13 cellular contexts compared by ENCODE assay signal in genomic region chr5:172721455-172722308, GRCh38. TPM values are rescaled to one million over a fixed set of nuclear protein-coding genes. Genes with fewer than 3 reads are reported as not detected.
DNase-seq lines count a peak whose midpoint lies in the region; TF ChIP-seq lines count a peak whose summit lies in the region.
"Had no signal": no experiment of that assay in that cellular context is flagged by ENCODE, and none has a peak within 500 bp of the region (broad histone marks: within the 10 kb centered on the region; RNA-seq: fewer than 3 reads in every experiment).

No MANE protein-coding gene starts in this region.

- peaks cover 11% of the 10 kb centered on the region for H3K4me1 ChIP-seq in testis

- no peak overlapping the region for H3K27ac Mint-ChIP-seq in glutamatergic neuron (ENCODE audit: unreplicated experiment)
- H3K27ac Mint-ChIP-seq: activated naive CD8-positive, alpha-beta T cell had no signal

- H3K27ac ChIP-seq in SK-N-MC (no peak overlapping the region), layer of hippocampus (ENCODE audit: low read depth, low read length) (peak overlapping the region; percentile 23), testis (peak overlapping the region in 1 of 2 donors; percentile 18)

- H3K4me3 Mint-ChIP-seq in glutamatergic neuron (ENCODE audit: unreplicated experiment): no peak overlapping the region
- H3K4me3 Mint-ChIP-seq: activated naive CD8-positive, alpha-beta T cell had no signal

- 39 to 53% methylated on average over 15 to 17 of the region's 17 CpGs for WGBS in testis, 2 donors

- DNase-seq in SK-N-MC (ENCODE audit: low read depth, low spot score): peak; percentile 67
- DNase-seq in dedifferentiated amniotic fluid mesenchymal stem cell (ENCODE audit: extremely low spot score): peak; percentile 43
- DNase-seq in testis: peak; percentile 30
- no peak for DNase-seq in kidney tubule cell (ENCODE audit: low spot score)
- no peak for DNase-seq in glutamatergic neuron
- no peak for DNase-seq in GM19238 (ENCODE audit: insufficient read length, low spot score)
- DNase-seq: DMS79 treated with DMSO at 0.1 percent for 48 hours; foreskin melanocyte; KG1; NCI-H2227 treated with DMSO at 0.1 percent for 48 hours; stimulated activated CD4-positive, alpha-beta T cell treated with anti-CD3 and anti-CD28 coated beads, Interleukin-4, amount 100 ng/mL, for 1 hour had no signal

- TF ChIP-seq CTCF in testis (IDR thresholded peaks at IDR 0.05) (no peak), glutamatergic neuron (IDR thresholded peaks at IDR 0.05; ENCODE audit: partially characterized antibody, unreplicated experiment) (no peak)

- H3K36me3 Mint-ChIP-seq in glutamatergic neuron (ENCODE audit: unreplicated experiment): no peaks in the 10 kb centered on the region
- H3K36me3 Mint-ChIP-seq: activated naive CD8-positive, alpha-beta T cell had no signal

- no peak for TF ChIP-seq POLR2A in testis (IDR thresholded peaks at IDR 0.05)

- H3K4me3 ChIP-seq in SK-N-MC (peak overlapping the region; percentile 29; the same call in 1 of the 2 replicates), testis (no peak overlapping the region)

- H3K9me3 ChIP-seq in SK-N-MC (ENCODE audit: low read depth, low read length) (no peaks in the 10 kb centered on the region), testis (no peaks in the 10 kb centered on the region)

- H3K36me3 ChIP-seq in SK-N-MC (ENCODE audit: insufficient read depth, low read length): no peaks in the 10 kb centered on the region
- H3K36me3 ChIP-seq in testis (ENCODE audit: low read depth, missing control alignments): no peaks in the 10 kb centered on the region

- H3K9ac ChIP-seq in SK-N-MC (ENCODE audit: insufficient read length): peak overlapping the region; percentile 29

- intact Hi-C loops in testis (cut with DNase I; ENCODE audit: low total_unique reads): loop anchor here (5.0 kb wide), 1 partner anchor 41 kb away; no protein-coding TSS in a partner anchor

- H3K27me3 ChIP-seq in layer of hippocampus (ENCODE audit: control insufficient read depth, insufficient read depth, low read length): no peaks in the 10 kb centered on the region
- no peaks in the 10 kb centered on the region for H3K27me3 ChIP-seq in testis

- H3K9me3 Mint-ChIP-seq in glutamatergic neuron (ENCODE audit: unreplicated experiment): peaks cover 4% of the 10 kb centered on the region

- H3K27me3 Mint-ChIP-seq in glutamatergic neuron (ENCODE audit: unreplicated experiment): no peaks in the 10 kb centered on the region
- H3K27me3 Mint-ChIP-seq: activated naive CD8-positive, alpha-beta T cell had no signal

- peaks cover 4% of the 10 kb centered on the region for H3K4me1 Mint-ChIP-seq in glutamatergic neuron (ENCODE audit: low read depth, unreplicated experiment)

RNA-seq across cellular contexts. Expression of gene DUSP1, which starts 49.3 kb away (rescaled TPM):
- total RNA-seq in testis (100 to 1,000 TPM; 159 to 172 TPM), glutamatergic neuron (ENCODE audit: unreplicated experiment) (91.7 TPM)
- polyA plus RNA-seq in testis (ENCODE audit: insufficient read depth, low read depth, low replicate concordance): 86.2 TPM

Comparison
In these comparisons a context has a peak if more than half of its experiments do, and no peak if none do; other contexts are left out.
1. DNase-seq: peak in SK-N-MC (single experiment), dedifferentiated amniotic fluid mesenchymal stem cell (single experiment) and testis (single experiment); none in kidney tubule cell (single experiment), glutamatergic neuron (single experiment) and GM19238 (single experiment).